In genomic region chr20:761418-762381, GRCh38 we compare ENCODE assay signal across 15 cellular contexts. TPM values are rescaled to one million over a fixed set of nuclear protein-coding genes. Genes with fewer than 3 reads are reported as not detected.
"Had no signal": no experiment of that assay in that cellular context is flagged by ENCODE, and none has a peak within 500 bp of the region (broad histone marks: within the 10 kb centered on the region; RNA-seq: fewer than 3 reads in every experiment).

No MANE protein-coding gene starts in this region.

- H3K4me1 ChIP-seq: foreskin keratinocyte, suprapubic skin had no signal

- ATAC-seq: effector memory CD8-positive, alpha-beta T cell; sciatic nerve had no signal

- FAIRE-seq: kidney had no signal

- H3K4me3 ChIP-seq: cardiac muscle cell, smooth muscle cell, suprapubic skin had no signal

- H3K27ac ChIP-seq: cardiac muscle cell, foreskin keratinocyte, neutrophil, suprapubic skin had no signal

- DNase-seq: amniotic stem cell; effector memory CD8-positive, alpha-beta T cell; foreskin keratinocyte; kidney; naive B cell had no signal

- H3K9me3 ChIP-seq: neutrophil, suprapubic skin had no signal

- H3K36me3 ChIP-seq: cardiac muscle cell, neutrophil, suprapubic skin had no signal

- H3K27me3 ChIP-seq: foreskin keratinocyte had no signal

RNA-seq across cellular contexts. Expression of gene SLC52A3, which starts 6.6 kb away (rescaled TPM):
- total RNA-seq: activated CD4-positive, alpha-beta memory T cell treated with anti-CD3 and anti-CD28 coated beads for 36 hours; activated CD8-positive, alpha-beta memory T cell treated with anti-CD3 and anti-CD28 coated beads, Interleukin-2, amount 10 ng/mL, durations not matched to agents 7 days and 5 days; activated T-helper 17 cell treated with anti-CD3 and anti-CD28 coated beads, Interleukin-2, amount 50 U/mL, for 72 hours; mononuclear cell; T-helper 2 cell treated with Interferon-gamma antibody and Interleukin-4, amounts not matched to agents 100 ng/mL and 5 ng/mL, for 36 hours had no signal
